ENCODE assay signal across 9 cellular contexts in genomic region chr17:66494023-66494803, GRCh38.
DNase-seq lines count a peak whose midpoint lies in the region; ATAC-seq and TF ChIP-seq lines count a peak whose summit lies in the region.
"Had no signal": no experiment of that assay in that cellular context is flagged by ENCODE, and none has a peak within 500 bp of the region (broad histone marks: within the 10 kb centered on the region; RNA-seq: fewer than 3 reads in every experiment).

No MANE protein-coding gene starts in this region.

- H3K27ac ChIP-seq in KOPT-K1 (ENCODE audit: low read depth, low read length, poor library complexity, severe bottlenecking) = peak overlapping the region; percentile 47
- no peak overlapping the region for H3K27ac ChIP-seq in left lung
- H3K27ac ChIP-seq: thoracic aorta had no signal

- H3K4me1 Mint-ChIP-seq in activated T-helper 2 cell treated with anti-CD3 and anti-CD28 coated beads, Interferon-gamma antibody, Interleukin-2, Interleukin-4, amounts not matched to agents 10 μg/mL and 5 μg/mL and 100 μg/mL, durations not matched to agents 14 hours and 24 hours and 36 hours (ENCODE audit: low read depth) = peaks cover 38% of the 10 kb centered on the region

- no peaks in the 10 kb centered on the region for H3K9me3 Mint-ChIP-seq in activated T-helper 2 cell treated with anti-CD3 and anti-CD28 coated beads, Interferon-gamma antibody, Interleukin-2, Interleukin-4, amounts not matched to agents 10 μg/mL and 5 μg/mL and 100 μg/mL, durations not matched to agents 14 hours and 24 hours and 36 hours

- H3K36me3 ChIP-seq in KOPT-K1 (ENCODE audit: insufficient read depth, low read length) (peaks cover 34% of the 10 kb centered on the region), left lung (no peaks in the 10 kb centered on the region)
- H3K36me3 ChIP-seq: thoracic aorta had no signal

- peak; percentile 66 for ATAC-seq in left lung
- ATAC-seq in GM18502 (IDR thresholded peaks at IDR 0.05; ENCODE audit: poor library complexity, unreplicated experiment) = no peak
- no peak for ATAC-seq in GM18868 (IDR thresholded peaks at IDR 0.05; ENCODE audit: unreplicated experiment)

- H3K4me1 ChIP-seq in left lung = peaks cover 0 to 25% of the 10 kb centered on the region in 2 donors

- peak overlapping the region; percentile 67 for H3K27ac Mint-ChIP-seq in activated T-helper 2 cell treated with anti-CD3 and anti-CD28 coated beads, Interferon-gamma antibody, Interleukin-2, Interleukin-4, amounts not matched to agents 10 μg/mL and 5 μg/mL and 100 μg/mL, durations not matched to agents 14 hours and 24 hours and 36 hours

- intact Hi-C loops in activated T-helper 2 cell treated with anti-CD3 and anti-CD28 coated beads, Interferon-gamma antibody, Interleukin-2, Interleukin-4, amounts not matched to agents 10 μg/mL and 5 μg/mL and 100 μg/mL, durations not matched to agents 14 hours and 24 hours and 36 hours (cut with micrococcal nuclease) = loop anchor here (10.0 kb wide), 1 partner anchor 51 kb away; no protein-coding TSS in a partner anchor
- intact Hi-C loops in left lung (cut with DNase I) = no loop called here

- peak overlapping the region; percentile 2 for H3K4me3 Mint-ChIP-seq in activated T-helper 2 cell treated with anti-CD3 and anti-CD28 coated beads, Interferon-gamma antibody, Interleukin-2, Interleukin-4, amounts not matched to agents 10 μg/mL and 5 μg/mL and 100 μg/mL, durations not matched to agents 14 hours and 24 hours and 36 hours (ENCODE audit: low read depth)

- DNase-seq in Caki2 (ENCODE audit: low read depth) (peak; percentile 38), left lung (no peak), HuH-7 (ENCODE audit: low spot score) (no peak), NCI-H1105 (lab: John Stamatoyannopoulos, UW) (no peak)
- DNase-seq in activated T-helper 2 cell treated with anti-CD3 and anti-CD28 coated beads, Interferon-gamma antibody, Interleukin-2, Interleukin-4, amounts not matched to agents 10 μg/mL and 5 μg/mL and 100 μg/mL, durations not matched to agents 14 hours and 24 hours and 36 hours (ENCODE audit: low spot score) = no peak

- no peak overlapping the region for H3K4me3 ChIP-seq in left lung
- H3K4me3 ChIP-seq: thoracic aorta had no signal

- in situ Hi-C loops in Caki2 (cut with HindIII; ENCODE audit: low pct_unique_long_range_greater_than_20kb, low sequenced_read_pairs) = no loop called here

- peaks cover 56% of the 10 kb centered on the region for H3K36me3 Mint-ChIP-seq in activated T-helper 2 cell treated with anti-CD3 and anti-CD28 coated beads, Interferon-gamma antibody, Interleukin-2, Interleukin-4, amounts not matched to agents 10 μg/mL and 5 μg/mL and 100 μg/mL, durations not matched to agents 14 hours and 24 hours and 36 hours (ENCODE audit: low read depth)

- H3K27me3 Mint-ChIP-seq in activated T-helper 2 cell treated with anti-CD3 and anti-CD28 coated beads, Interferon-gamma antibody, Interleukin-2, Interleukin-4, amounts not matched to agents 10 μg/mL and 5 μg/mL and 100 μg/mL, durations not matched to agents 14 hours and 24 hours and 36 hours (ENCODE audit: low read depth) = no peaks in the 10 kb centered on the region

- no peaks in the 10 kb centered on the region for H3K27me3 ChIP-seq in left lung

- TF ChIP-seq CTCF in left lung (IDR thresholded peaks at IDR 0.05) = no peak

- H3K9me3 ChIP-seq in KOPT-K1 (ENCODE audit: insufficient read depth, low read length, poor library complexity, severe bottlenecking) = no peaks in the 10 kb centered on the region
- no peaks in the 10 kb centered on the region for H3K9me3 ChIP-seq in left lung
- H3K9me3 ChIP-seq: thoracic aorta had no signal
